Comparison of ENCODE assay signal across 18 cellular contexts in genomic region chr12:117014342-117014887, GRCh38.
DNase-seq lines count a peak whose midpoint lies in the region; ATAC-seq, FAIRE-seq and TF ChIP-seq lines count a peak whose summit lies in the region.
"Had no signal": no experiment of that assay in that cellular context is flagged by ENCODE, and none has a peak within 500 bp of the region (broad histone marks: within the 10 kb centered on the region; RNA-seq: fewer than 3 reads in every experiment).

No MANE protein-coding gene starts in this region.

- DNase-seq in SJSA1 (ENCODE audit: low read depth in 1 of 2, low spot score in 2 of 2) (no peak), endodermal cell (peak; percentile 24), right lobe of liver (peak in 1 of 3 donors; percentile 40), smooth muscle cell (lab: John Stamatoyannopoulos, UW; ENCODE audit: unreplicated experiment) (no peak), T-helper 2 cell (no peak), small intestine (no peak)
- DNase-seq: ACHN; CD4-positive, CD25-positive, alpha-beta regulatory T cell; DMS153; DMS79 treated with DMSO at 0.1 percent for 48 hours; GOT3 had no signal

- H3K36me3 ChIP-seq in SJSA1 (peaks cover 34% of the 10 kb centered on the region), endodermal cell (ENCODE audit: control insufficient read depth, insufficient read depth, low read length) (peaks cover 43% of the 10 kb centered on the region), right lobe of liver (no peaks in the 10 kb centered on the region), smooth muscle cell (ENCODE audit: low read depth) (peaks cover 7% of the 10 kb centered on the region), small intestine (ENCODE audit: control insufficient read depth in 2 of 2, insufficient read depth in 2 of 2, low read length in 2 of 2) (peaks cover 2 to 5% of the 10 kb centered on the region in 2 donors)

- 92 to 93% methylated on average over 7 to 8 of the region's 8 CpGs for WGBS in endodermal cell (ENCODE audit: insufficient coverage in 1 of 2, insufficient read length in 1 of 2), 2 experiments
- 53% methylated on average over 8 of the region's 8 CpGs for WGBS in right lobe of liver (ENCODE audit: insufficient coverage, low coverage, low lambda C conversion rate, missing lambda C conversion rate)
- WGBS in smooth muscle cell (ENCODE audit: low lambda C conversion rate): 77% methylated on average over 8 of the region's 8 CpGs
- 84 to 94% (median 92%) methylated on average over 8 of the region's 8 CpGs for WGBS in small intestine, 3 donors

- H3K36me3 Mint-ChIP-seq in endodermal cell (ENCODE audit: low read depth): peaks cover 62% of the 10 kb centered on the region

- H4K20me1 ChIP-seq in smooth muscle cell (ENCODE audit: low read depth): peaks cover 17% of the 10 kb centered on the region

- H3K4me2 ChIP-seq in smooth muscle cell: no peak overlapping the region
- H3K4me2 ChIP-seq: BLaER1 treated with 17β-estradiol and CSF1 and Interleukin-3, amounts not matched to agents 10 nM and 100 nM had no signal

- no peak overlapping the region for H2AFZ ChIP-seq in smooth muscle cell (ENCODE audit: low read depth)

- no peak for TF ChIP-seq POLR2A in right lobe of liver (IDR thresholded peaks at IDR 0.05)

- TF ChIP-seq CTCF in endodermal cell (conservative IDR thresholded peaks at IDR 0.05) (no peak), right lobe of liver (IDR thresholded peaks at IDR 0.05) (no peak), smooth muscle cell (IDR thresholded peaks at IDR 0.05; ENCODE audit: borderline replicate concordance, insufficient read depth, poor library complexity, severe bottlenecking) (no peak)

- H3K27ac Mint-ChIP-seq in endodermal cell: no peak overlapping the region
- H3K27ac Mint-ChIP-seq: HFFc6 had no signal

- H3K9ac ChIP-seq in endodermal cell (ENCODE audit: extremely low read depth, low read length, poor library complexity, severe bottlenecking): no peak overlapping the region
- no peak overlapping the region for H3K9ac ChIP-seq in smooth muscle cell (ENCODE audit: low read depth)
- H3K9ac ChIP-seq: BLaER1 treated with 17β-estradiol and CSF1 and Interleukin-3, amounts not matched to agents 10 nM and 100 nM had no signal

- FAIRE-seq in small intestine (lab: Jason Lieb, UNC): no peak
- FAIRE-seq: G401.6, GM12891 had no signal

- peaks cover 3% of the 10 kb centered on the region for H3K9me3 Mint-ChIP-seq in endodermal cell

- H3K4me3 ChIP-seq in SJSA1: no peak overlapping the region
- no peak overlapping the region for H3K4me3 ChIP-seq in endodermal cell (ENCODE audit: low read length)
- no peak overlapping the region for H3K4me3 ChIP-seq in right lobe of liver
- no peak overlapping the region for H3K4me3 ChIP-seq in smooth muscle cell
- H3K4me3 ChIP-seq in small intestine (ENCODE audit: low read depth in 1 of 2, low read length in 2 of 2): no peak overlapping the region
- H3K4me3 ChIP-seq: BLaER1 treated with 17β-estradiol and CSF1 and Interleukin-3, amounts not matched to agents 10 nM and 100 nM; HAP-1 had no signal

- no peaks in the 10 kb centered on the region for H3K79me2 ChIP-seq in smooth muscle cell (ENCODE audit: low read depth)

- ATAC-seq in right lobe of liver (peak; percentile 83 to 93 (median 86)), GM18909 (IDR thresholded peaks at IDR 0.05; ENCODE audit: poor library complexity, unreplicated experiment) (no peak)

- peak overlapping the region; percentile 53; the same call in 1 of the 2 replicates for H3K27ac ChIP-seq in SJSA1
- no peak overlapping the region for H3K27ac ChIP-seq in endodermal cell (ENCODE audit: low read depth, low read length)
- H3K27ac ChIP-seq in right lobe of liver: no peak overlapping the region
- H3K27ac ChIP-seq in smooth muscle cell (ENCODE audit: low read depth): peak overlapping the region; percentile 56
- H3K27ac ChIP-seq in small intestine (ENCODE audit: low read depth in 1 of 2, low read length in 1 of 2): no peak overlapping the region
- H3K27ac ChIP-seq: BLaER1 treated with 17β-estradiol and CSF1 and Interleukin-3, amounts not matched to agents 10 nM and 100 nM; HL-60 had no signal

- H3K4me1 ChIP-seq in SJSA1 (replicated peaks) (peaks cover 5% of the 10 kb centered on the region), endodermal cell (ENCODE audit: control insufficient read depth, insufficient read depth, low read length) (no peaks in the 10 kb centered on the region), right lobe of liver (no peaks in the 10 kb centered on the region), smooth muscle cell (ENCODE audit: low read depth) (peaks cover 10% of the 10 kb centered on the region), small intestine (ENCODE audit: control insufficient read depth in 2 of 2, insufficient read depth in 1 of 2, low read depth in 1 of 2, low read length in 1 of 2) (no peaks in the 10 kb centered on the region)
- H3K4me1 ChIP-seq: HAP-1 had no signal

- no peaks in the 10 kb centered on the region for H3K27me3 Mint-ChIP-seq in endodermal cell (ENCODE audit: insufficient read depth)
- H3K27me3 Mint-ChIP-seq: CD4-positive, CD25-positive, alpha-beta regulatory T cell had no signal

- H3K4me1 Mint-ChIP-seq in endodermal cell: peaks cover 12% of the 10 kb centered on the region

- intact Hi-C loops in right lobe of liver (cut with DNase I): no loop called here

- H3K27me3 ChIP-seq in SJSA1 (replicated peaks): no peaks in the 10 kb centered on the region
- H3K27me3 ChIP-seq in endodermal cell (ENCODE audit: control insufficient read depth, insufficient read depth, low read length, poor library complexity, severe bottlenecking): no peaks in the 10 kb centered on the region
- H3K27me3 ChIP-seq in right lobe of liver: no peaks in the 10 kb centered on the region
- H3K27me3 ChIP-seq in smooth muscle cell (ENCODE audit: low read depth): no peaks in the 10 kb centered on the region
- H3K27me3 ChIP-seq in small intestine (ENCODE audit: control insufficient read depth in 2 of 2, insufficient read depth in 2 of 2, low read length in 2 of 2): no peaks in the 10 kb centered on the region
- H3K27me3 ChIP-seq: BLaER1 treated with 17β-estradiol and CSF1 and Interleukin-3, amounts not matched to agents 10 nM and 100 nM had no signal

- peaks cover 5% of the 10 kb centered on the region; the same call in 1 of the 2 replicates for H3K9me3 ChIP-seq in SJSA1 (replicated peaks)
- H3K9me3 ChIP-seq in endodermal cell (ENCODE audit: control insufficient read depth, low read length): peaks cover 21% of the 10 kb centered on the region
- H3K9me3 ChIP-seq in right lobe of liver: no peaks in the 10 kb centered on the region
- no peaks in the 10 kb centered on the region for H3K9me3 ChIP-seq in smooth muscle cell (replicated peaks; ENCODE audit: low read depth)
- H3K9me3 ChIP-seq in small intestine (ENCODE audit: control insufficient read depth, low read depth): no peaks in the 10 kb centered on the region
- H3K9me3 ChIP-seq: HAP-1 had no signal

- H3F3A ChIP-seq in smooth muscle cell (ENCODE audit: low read depth): peaks cover 6% of the 10 kb centered on the region

- H3K4me3 Mint-ChIP-seq in endodermal cell: no peak overlapping the region
- H3K4me3 Mint-ChIP-seq: HFFc6 had no signal

Comparison
In these comparisons a context has a peak if more than half of its experiments do, and no peak if none do; other contexts are left out.
1. H3K27ac ChIP-seq: peak in SJSA1 (single experiment) and smooth muscle cell (single experiment); none in endodermal cell (single experiment), right lobe of liver (0 of 3) and small intestine (0 of 2).